In genomic region chr19:38417146-38417543, GRCh38 we compare ENCODE assay signal across 11 cellular contexts. TPM values are rescaled to one million over a fixed set of nuclear protein-coding genes. Genes with fewer than 3 reads are reported as not detected.
DNase-seq lines count a peak whose midpoint lies in the region; ATAC-seq, FAIRE-seq and TF ChIP-seq lines count a peak whose summit lies in the region.
"Had no signal": no experiment of that assay in that cellular context is flagged by ENCODE, and none has a peak within 500 bp of the region (broad histone marks: within the 10 kb centered on the region; RNA-seq: fewer than 3 reads in every experiment).

No MANE protein-coding gene starts in this region.

- H4K91ac ChIP-seq in H1 (replicated peaks; ENCODE audit: insufficient read length, low read length): peak overlapping the region; percentile 7

- H2AFZ ChIP-seq in H1 (ENCODE audit: low read length): no peak overlapping the region

- H2BK12ac ChIP-seq in H1 (ENCODE audit: low read depth, low read length): 0 out of 2 replicates have a peak overlapping the region, but pooled peaks have one; percentile 60

- H3K23me2 ChIP-seq in H1 (ENCODE audit: low read depth, low read length): peaks cover 7% of the 10 kb centered on the region

- peaks cover 13% of the 10 kb centered on the region for H3K4me1 Mint-ChIP-seq in activated CD8-positive, alpha-beta memory T cell treated with anti-CD3 and anti-CD28 coated beads, Interleukin-2, amount 10 ng/mL, durations not matched to agents 7 days and 5 days
- peaks cover 20% of the 10 kb centered on the region for H3K4me1 Mint-ChIP-seq in T-helper 17 cell

- DNase-seq in activated CD8-positive, alpha-beta memory T cell treated with anti-CD3 and anti-CD28 coated beads, Interleukin-2, amount 10 ng/mL, durations not matched to agents 7 days and 5 days: no peak
- no peak for DNase-seq in activated CD8-positive, alpha-beta memory T cell treated with anti-CD3 and anti-CD28 coated beads, Interleukin-2, amount 50 U/mL, for 48 hours
- DNase-seq in T-helper 17 cell: no peak
- DNase-seq in H1 (ENCODE audit: low read depth in 1 of 2, low spot score in 2 of 2): no peak
- no peak for DNase-seq in activated effector memory CD4-positive, alpha-beta T cell treated with anti-CD3 and anti-CD28 coated beads, Interleukin-2, amount 50 U/mL, for 16 hours
- no peak for DNase-seq in NCI-H2029 (lab: John Stamatoyannopoulos, UW)
- DNase-seq: amniotic stem cell had no signal

- H2BK5ac ChIP-seq in H1 (ENCODE audit: low read depth, low read length): peak overlapping the region; percentile 35; the same call in 1 of the 2 replicates

- H3K79me1 ChIP-seq in H1 (ENCODE audit: low read depth, low read length): no peaks in the 10 kb centered on the region

- H3K9me3 Mint-ChIP-seq in activated CD8-positive, alpha-beta memory T cell treated with anti-CD3 and anti-CD28 coated beads, Interleukin-2, amount 10 ng/mL, durations not matched to agents 7 days and 5 days (ENCODE audit: low read depth): no peaks in the 10 kb centered on the region

- CTCF ChIA-PET in activated CD8-positive, alpha-beta memory T cell treated with anti-CD3 and anti-CD28 coated beads, Interleukin-2, amount 10 ng/mL, durations not matched to agents 7 days and 5 days (lab: Charles Lee): interaction anchor here (2.4 kb wide), 1 partner anchor 14 kb away, joined by 15 read pairs; the partner anchor contains the start of gene FAM98C
- CTCF ChIA-PET in H1 (lab: Charles Lee; ENCODE audit: partially characterized antibody): interaction anchor here (0.9 kb wide), 1 partner anchor 14 kb away, joined by 4 read pairs; the partner anchor contains the start of gene FAM98C

- H4K5ac ChIP-seq in H1 (ENCODE audit: insufficient read length, low read depth, low read length): no peak overlapping the region

- WGBS in H1 (ENCODE audit: extremely low coverage in 1 of 2, insufficient coverage in 1 of 2, insufficient read length in 1 of 2, insufficient replicate concordance in 2 of 2, low coverage in 1 of 2, low lambda C conversion rate in 2 of 2, missing lambda C conversion rate in 1 of 2), 2 experiments: 85% methylated on average over 8 of the region's 8 CpGs; no CpG with 5 or more reads in 1 of the 2 experiments

- ATAC-seq in activated CD8-positive, alpha-beta memory T cell treated with anti-CD3 and anti-CD28 coated beads, Interleukin-2, amount 10 ng/mL, durations not matched to agents 7 days and 5 days: no peak
- no peak for ATAC-seq in T-helper 17 cell
- ATAC-seq in GM21526 (IDR thresholded peaks at IDR 0.05; ENCODE audit: low FRiP score, unreplicated experiment): no peak

- no peaks in the 10 kb centered on the region for H3K36me3 Mint-ChIP-seq in activated CD8-positive, alpha-beta memory T cell treated with anti-CD3 and anti-CD28 coated beads, Interleukin-2, amount 10 ng/mL, durations not matched to agents 7 days and 5 days
- no peaks in the 10 kb centered on the region for H3K36me3 Mint-ChIP-seq in T-helper 17 cell (ENCODE audit: low read depth)

- TF ChIP-seq RAD21 in H1 (IDR thresholded peaks at IDR 0.05 in 1 of 2, conservative IDR thresholded peaks at IDR 0.05 in 1 of 2; ENCODE audit: low read depth in 2 of 2, low read length in 2 of 2): no peak

- peak overlapping the region; percentile 38 for H2BK120ac ChIP-seq in H1 (replicated peaks; ENCODE audit: low read depth, low read length)

- peak overlapping the region; percentile 60; the same call in 1 of the 2 replicates for H3K18ac ChIP-seq in H1 (ENCODE audit: extremely low read depth, low read length)

- TF ChIP-seq EP300 in H1 (IDR thresholded peaks at IDR 0.05; ENCODE audit: borderline replicate concordance in 1 of 2, low read depth in 2 of 2, low read length in 2 of 2): no peak

- H3K4me1 ChIP-seq in H1 (replicated peaks in 1 of 4; ENCODE audit: control insufficient read depth in 3 of 4, insufficient read depth in 4 of 4, low read length in 3 of 4) (peaks cover 0 to 12% (median 8%) of the 10 kb centered on the region in 4 experiments; a peak in 5 of 7 replicates), rectal smooth muscle tissue (ENCODE audit: control insufficient read depth, insufficient read depth, low read length) (no peaks in the 10 kb centered on the region)

- peak overlapping the region; percentile 73 to 97 for H3K4me2 ChIP-seq in H1 (ENCODE audit: insufficient read depth in 1 of 2, low read depth in 2 of 2, low read length in 2 of 2)

- H3K4me3 ChIP-seq in H1 (ENCODE audit: extremely low read depth in 1 of 4, insufficient read depth in 2 of 4, low read depth in 3 of 4, low read length in 4 of 4) (peak overlapping the region in 2 of 4 experiments; percentile 51 to 68; a peak in 2 of 8 replicates), rectal smooth muscle tissue (ENCODE audit: low read length) (peak overlapping the region; percentile 48)

- no peak overlapping the region for H3K14ac ChIP-seq in H1 (ENCODE audit: insufficient read length)

- H3K79me2 ChIP-seq in H1 (ENCODE audit: control insufficient read depth in 1 of 2, insufficient read depth in 2 of 2, low read length in 2 of 2): no peaks in the 10 kb centered on the region

- H3K9ac ChIP-seq in H1 (replicated peaks in 1 of 4; ENCODE audit: extremely low read depth in 1 of 4, low read depth in 3 of 4, low read length in 3 of 4): no peak overlapping the region
- no peak overlapping the region for H3K9ac ChIP-seq in rectal smooth muscle tissue (ENCODE audit: low read length)

- H2BK20ac ChIP-seq in H1 (ENCODE audit: low read length): 0 out of 2 replicates have a peak overlapping the region, but pooled peaks have one; percentile 61

- H2BK15ac ChIP-seq in H1 (ENCODE audit: low read length): peak overlapping the region; percentile 88; the same call in 1 of the 2 replicates

- FAIRE-seq in H1 (lab: Jason Lieb, UNC): no peak

- H3K56ac ChIP-seq in H1 (replicated peaks; ENCODE audit: insufficient read length, low read depth, low read length): no peak overlapping the region

- H3K23ac ChIP-seq in H1 (ENCODE audit: insufficient read length): no peak overlapping the region

- no peaks in the 10 kb centered on the region for H4K20me1 ChIP-seq in H1 (replicated peaks in 1 of 2; ENCODE audit: control insufficient read depth in 1 of 2, insufficient read depth in 2 of 2, low read length in 2 of 2)

- POLR2A ChIA-PET in H1 (lab: Charles Lee; ENCODE audit: partially characterized antibody): interaction anchor here (1.1 to 2.2 kb wide), 3 partner anchors 14 to 34 kb away, joined by 3 to 7 read pairs (median 3); partner anchors contain the start of genes FAM98C and GGN

- H3K27me3 Mint-ChIP-seq in activated CD8-positive, alpha-beta memory T cell treated with anti-CD3 and anti-CD28 coated beads, Interleukin-2, amount 10 ng/mL, durations not matched to agents 7 days and 5 days: no peaks in the 10 kb centered on the region
- H3K27me3 Mint-ChIP-seq in T-helper 17 cell: no peaks in the 10 kb centered on the region

- peak overlapping the region; percentile 66 for H3K27ac Mint-ChIP-seq in activated CD8-positive, alpha-beta memory T cell treated with anti-CD3 and anti-CD28 coated beads, Interleukin-2, amount 10 ng/mL, durations not matched to agents 7 days and 5 days
- H3K27ac Mint-ChIP-seq in T-helper 17 cell: peak overlapping the region; percentile 96

- H3K27me3 ChIP-seq in H1 (replicated peaks in 1 of 4; ENCODE audit: control insufficient read depth in 3 of 4, extremely low read depth in 1 of 4, insufficient read depth in 3 of 4, low read length in 3 of 4): peaks cover 0 to 9% (median 5%) of the 10 kb centered on the region in 4 experiments; a peak in 5 of 7 replicates
- no peaks in the 10 kb centered on the region for H3K27me3 ChIP-seq in rectal smooth muscle tissue (ENCODE audit: control insufficient read depth, insufficient read depth, low read length)

- no peak overlapping the region for H3K4ac ChIP-seq in H1 (replicated peaks; ENCODE audit: insufficient read length, low read depth, low read length)

- no peak overlapping the region for H2AK5ac ChIP-seq in H1 (ENCODE audit: low read depth, low read length)

- H3K4me3 Mint-ChIP-seq in activated CD8-positive, alpha-beta memory T cell treated with anti-CD3 and anti-CD28 coated beads, Interleukin-2, amount 10 ng/mL, durations not matched to agents 7 days and 5 days: peak overlapping the region; percentile 77
- H3K4me3 Mint-ChIP-seq in T-helper 17 cell: peak overlapping the region; percentile 95

- H3K9me3 ChIP-seq in T-helper 17 cell (ENCODE audit: control insufficient read depth, low read length, poor library complexity, severe bottlenecking) (no peaks in the 10 kb centered on the region), H1 (ENCODE audit: insufficient read depth in 2 of 2, low read depth in 1 of 2, low read length in 1 of 2) (no peaks in the 10 kb centered on the region)
- H3K9me3 ChIP-seq: HAP-1 had no signal

- no peak for TF ChIP-seq POLR2A in H1 (IDR thresholded peaks at IDR 0.05; ENCODE audit: control extremely low read depth in 1 of 2, low read depth in 2 of 2, low read length in 2 of 2)

- peak overlapping the region; percentile 20 for H4K8ac ChIP-seq in H1 (ENCODE audit: extremely low read depth, insufficient read depth, low read length)

- no peak overlapping the region for H3K27ac ChIP-seq in H1 (ENCODE audit: low read depth, low read length)
- H3K27ac ChIP-seq in rectal smooth muscle tissue (ENCODE audit: low read depth, low read length): no peak overlapping the region
- H3K27ac ChIP-seq: SK-N-MC had no signal

- TF ChIP-seq CTCF in H1 (IDR thresholded peaks at IDR 0.05; ENCODE audit: control extremely low read depth in 1 of 3, insufficient read depth in 1 of 3, low read depth in 1 of 3, low read length in 3 of 3): no peak

- H3K36me3 ChIP-seq in H1 (ENCODE audit: control insufficient read depth in 2 of 4, insufficient read depth in 4 of 4, low read length in 3 of 4): no peaks in the 10 kb centered on the region
- no peaks in the 10 kb centered on the region for H3K36me3 ChIP-seq in rectal smooth muscle tissue (ENCODE audit: control insufficient read depth, insufficient read depth, low read length)
- H3K36me3 ChIP-seq: HAP-1 had no signal

RNA-seq across cellular contexts. Expression of gene RASGRP4, which starts 8.9 kb away (rescaled TPM):
- 1 to 10 TPM; 1.4 to 1.6 TPM for total RNA-seq in activated CD8-positive, alpha-beta memory T cell treated with anti-CD3 and anti-CD28 coated beads, Interleukin-2, amount 10 ng/mL, durations not matched to agents 7 days and 5 days
- total RNA-seq in T-helper 17 cell: 1 to 10 TPM; 1.6 to 2.8 TPM
- total RNA-seq in H1 (2021; fragmentation: NEBNext Ultra II Directional; extraction: Animal tissue kit (Norgen Biotek cat#: 25700)): 1.9 and 2.0 TPM in 2 replicates
- polyA plus RNA-seq in H1 (2011; rRNA removed): 3.1 and 5.7 TPM in 2 replicates
- 3.1 TPM for polyA plus RNA-seq in H1 (2011; cell fraction: cytosol; rRNA removed)
- polyA plus RNA-seq in H1 (2011; cell fraction: nucleus; rRNA removed): 7.7 TPM
- polyA plus RNA-seq in H1 (2012, experiment 1 of 2): 1.2 to 2.0 TPM (median 1.6 TPM) in 4 replicates
- polyA plus RNA-seq in H1 (2012, experiment 2 of 2): 1.1 TPM
- polyA plus RNA-seq in H1 (2013, experiment 1 of 2): 2.3 TPM
- polyA plus RNA-seq in H1 (2013, experiment 2 of 2): 2.0 TPM
- polyA minus RNA-seq in H1 (2011; rRNA and poly(A)+ RNA removed): 1.3 and 1.7 TPM in 2 replicates
- 1.3 TPM for polyA minus RNA-seq in H1 (2011; cell fraction: cytosol; rRNA and poly(A)+ RNA removed)
- polyA minus RNA-seq in H1 (2011; cell fraction: nucleus; rRNA and poly(A)+ RNA removed): 1.6 TPM

RNA-seq across cellular contexts. Expression of gene FAM98C, which starts 14.3 kb away (rescaled TPM):
- total RNA-seq in activated CD8-positive, alpha-beta memory T cell treated with anti-CD3 and anti-CD28 coated beads, Interleukin-2, amount 10 ng/mL, durations not matched to agents 7 days and 5 days: 10 to 100 TPM; 22.4 to 24.1 TPM
- 10 to 100 TPM; 29.2 to 31.9 TPM for total RNA-seq in T-helper 17 cell
- 4.6 and 6.1 TPM in 2 replicates for total RNA-seq in H1 (2021; fragmentation: NEBNext Ultra II Directional; extraction: Animal tissue kit (Norgen Biotek cat#: 25700))
- polyA plus RNA-seq in H1 (2011; rRNA removed): 9.4 and 12.3 TPM in 2 replicates
- polyA plus RNA-seq in H1 (2011; cell fraction: cytosol; rRNA removed): 12.2 TPM
- polyA plus RNA-seq in H1 (2011; cell fraction: nucleus; rRNA removed): 24.9 TPM
- polyA plus RNA-seq in H1 (2012, experiment 1 of 2): 5.2 to 9.0 TPM (median 6.8 TPM) in 4 replicates
- 20.7 TPM for polyA plus RNA-seq in H1 (2012, experiment 2 of 2)
- polyA plus RNA-seq in H1 (2013, experiment 1 of 2): 3.9 TPM
- polyA plus RNA-seq in H1 (2013, experiment 2 of 2): 4.0 TPM
- 1.7 TPM in 2 replicates for polyA minus RNA-seq in H1 (2011; rRNA and poly(A)+ RNA removed)
- polyA minus RNA-seq in H1 (2011; cell fraction: cytosol; rRNA and poly(A)+ RNA removed): 3.9 TPM
- polyA minus RNA-seq in H1 (2011; cell fraction: nucleus; rRNA and poly(A)+ RNA removed): 6.6 TPM

RNA-seq across cellular contexts. Expression of gene RYR1, which starts 16.3 kb away (rescaled TPM):
- 1 to 10 TPM; 1.5 to 1.6 TPM for total RNA-seq in activated CD8-positive, alpha-beta memory T cell treated with anti-CD3 and anti-CD28 coated beads, Interleukin-2, amount 10 ng/mL, durations not matched to agents 7 days and 5 days
- 1 to 10 TPM; 1.3 to 3.1 TPM for total RNA-seq in T-helper 17 cell
- 10.7 and 11.8 TPM in 2 replicates for total RNA-seq in H1 (2021; fragmentation: NEBNext Ultra II Directional; extraction: Animal tissue kit (Norgen Biotek cat#: 25700))
- polyA plus RNA-seq in H1 (2011; rRNA removed): 5.8 and 12.3 TPM in 2 replicates
- 7.8 TPM for polyA plus RNA-seq in H1 (2011; cell fraction: cytosol; rRNA removed)
- polyA plus RNA-seq in H1 (2011; cell fraction: nucleus; rRNA removed): 53.4 TPM
- polyA plus RNA-seq in H1 (2012, experiment 1 of 2): 18.4 to 26.0 TPM (median 21.8 TPM) in 4 replicates
- 10.9 TPM for polyA plus RNA-seq in H1 (2012, experiment 2 of 2)
- 7.2 TPM for polyA plus RNA-seq in H1 (2013, experiment 1 of 2)
- 5.7 TPM for polyA plus RNA-seq in H1 (2013, experiment 2 of 2)
- polyA minus RNA-seq in H1 (2011; rRNA and poly(A)+ RNA removed): 8.8 and 9.9 TPM in 2 replicates
- 6.8 TPM for polyA minus RNA-seq in H1 (2011; cell fraction: cytosol; rRNA and poly(A)+ RNA removed)
- polyA minus RNA-seq in H1 (2011; cell fraction: nucleus; rRNA and poly(A)+ RNA removed): 27.4 TPM

RNA-seq across cellular contexts. Expression of gene SPRED3, which starts 28.6 kb away (rescaled TPM):
- under 1 TPM; 0.84 to 0.93 TPM for total RNA-seq in activated CD8-positive, alpha-beta memory T cell treated with anti-CD3 and anti-CD28 coated beads, Interleukin-2, amount 10 ng/mL, durations not matched to agents 7 days and 5 days
- total RNA-seq in T-helper 17 cell: 1 to 10 TPM; 1.6 to 2.2 TPM
- 7.1 and 8.1 TPM in 2 replicates for total RNA-seq in H1 (2021; fragmentation: NEBNext Ultra II Directional; extraction: Animal tissue kit (Norgen Biotek cat#: 25700))
- 10.3 and 13.5 TPM in 2 replicates for polyA plus RNA-seq in H1 (2011; rRNA removed)
- polyA plus RNA-seq in H1 (2011; cell fraction: cytosol; rRNA removed): 9.5 TPM
- polyA plus RNA-seq in H1 (2011; cell fraction: nucleus; rRNA removed): 28.3 TPM
- polyA plus RNA-seq in H1 (2012, experiment 1 of 2): 8.0 to 11.4 TPM (median 9.0 TPM) in 4 replicates
- polyA plus RNA-seq in H1 (2012, experiment 2 of 2): 4.8 TPM
- polyA plus RNA-seq in H1 (2013, experiment 1 of 2): 6.6 TPM
- 6.1 TPM for polyA plus RNA-seq in H1 (2013, experiment 2 of 2)
- 3.8 and 5.4 TPM in 2 replicates for polyA minus RNA-seq in H1 (2011; rRNA and poly(A)+ RNA removed)
- polyA minus RNA-seq in H1 (2011; cell fraction: cytosol; rRNA and poly(A)+ RNA removed): 3.0 TPM
- polyA minus RNA-seq in H1 (2011; cell fraction: nucleus; rRNA and poly(A)+ RNA removed): 16.1 TPM

RNA-seq across cellular contexts. Expression of gene GGN, which starts 29.3 kb away (rescaled TPM):
- not detected for total RNA-seq in activated CD8-positive, alpha-beta memory T cell treated with anti-CD3 and anti-CD28 coated beads, Interleukin-2, amount 10 ng/mL, durations not matched to agents 7 days and 5 days
- not detected for total RNA-seq in T-helper 17 cell
- 1.2 and 2.7 TPM in 2 replicates for total RNA-seq in H1 (2021; fragmentation: NEBNext Ultra II Directional; extraction: Animal tissue kit (Norgen Biotek cat#: 25700))
- polyA plus RNA-seq in H1 (2011; rRNA removed): 0.47 and 0.69 TPM in 2 replicates
- polyA plus RNA-seq in H1 (2011; cell fraction: cytosol; rRNA removed): 0.44 TPM
- polyA plus RNA-seq in H1 (2011; cell fraction: nucleus; rRNA removed): 1.5 TPM
- polyA plus RNA-seq in H1 (2012, experiment 1 of 2): 0.79 to 1.6 TPM (median 1.0 TPM) in 4 replicates
- 0.25 TPM for polyA plus RNA-seq in H1 (2012, experiment 2 of 2)
- 1.4 TPM for polyA plus RNA-seq in H1 (2013, experiment 1 of 2)
- polyA plus RNA-seq in H1 (2013, experiment 2 of 2): 0.77 TPM
- polyA minus RNA-seq in H1 (2011; rRNA and poly(A)+ RNA removed): 0.06 TPM in 1 of 2 replicates, not detected in the other
- polyA minus RNA-seq in H1 (2011; cell fraction: cytosol; rRNA and poly(A)+ RNA removed): not detected
- polyA minus RNA-seq in H1 (2011; cell fraction: nucleus; rRNA and poly(A)+ RNA removed): 1.00 TPM
